Comparison of ENCODE assay signal across 16 cellular contexts in the genomic region with DNA sequence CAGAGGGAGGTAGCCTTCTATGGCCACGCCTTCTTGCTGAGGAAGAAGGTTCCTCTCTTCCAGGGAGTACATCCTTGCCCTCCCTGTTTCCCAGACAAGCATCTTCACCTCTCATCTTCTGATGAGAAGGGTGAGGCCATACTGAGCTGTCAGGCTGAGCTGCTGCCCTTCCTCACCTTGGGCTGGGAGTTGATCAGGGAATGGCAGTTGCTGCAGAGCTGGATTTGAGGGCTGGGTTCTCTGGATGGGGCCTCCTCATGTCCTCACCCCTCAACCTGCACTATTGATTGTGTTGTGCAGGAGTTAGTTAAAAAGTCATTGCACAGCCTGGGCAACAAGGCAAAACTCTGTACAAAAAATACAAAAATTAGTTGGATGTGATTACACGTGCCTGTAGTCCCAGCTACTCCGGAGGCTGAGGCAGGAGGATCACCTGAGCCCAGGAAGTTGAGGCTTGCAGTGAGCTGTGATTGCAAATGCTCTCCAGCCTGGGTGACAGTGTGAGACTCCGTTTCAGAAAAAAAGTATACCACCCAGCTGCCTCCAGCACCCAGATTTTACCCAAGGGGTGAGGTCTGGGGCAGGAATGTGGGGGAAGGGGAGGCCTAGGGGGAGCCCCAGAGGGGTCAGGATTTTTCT. TPM values are rescaled to one million over a fixed set of nuclear protein-coding genes. Genes with fewer than 3 reads are reported as not detected.
DNase-seq lines count a peak whose midpoint lies in the region; ATAC-seq lines count a peak whose summit lies in the region.
"Had no signal": no experiment of that assay in that cellular context is flagged by ENCODE, and none has a peak within 500 bp of the region (broad histone marks: within the 10 kb centered on the region; RNA-seq: fewer than 3 reads in every experiment).

No MANE protein-coding gene starts in this region.

- peaks cover 8% of the 10 kb centered on the region for H3K79me1 ChIP-seq in trophoblast cell (ENCODE audit: low read length)

- H2AFZ ChIP-seq in trophoblast cell (ENCODE audit: insufficient read depth, low read length, poor library complexity) (no peak overlapping the region), Karpas-422 (ENCODE audit: low read length) (no peak overlapping the region)

- no peak overlapping the region for H3K4ac ChIP-seq in trophoblast cell (ENCODE audit: low read depth, low read length)

- H3K14ac ChIP-seq in trophoblast cell (ENCODE audit: low read length), result no peak overlapping the region

- H3K9me3 ChIP-seq in trophoblast cell (ENCODE audit: insufficient read depth, low read depth, low read length), result peaks cover 3% of the 10 kb centered on the region
- no peaks in the 10 kb centered on the region for H3K9me3 ChIP-seq in Karpas-422 (ENCODE audit: low read length)
- H3K9me3 ChIP-seq: upper lobe of left lung had no signal

- ATAC-seq in HG03342 (IDR thresholded peaks at IDR 0.05; ENCODE audit: unreplicated experiment) (no peak), HG02642 (IDR thresholded peaks at IDR 0.05; ENCODE audit: poor library complexity, unreplicated experiment) (no peak)
- ATAC-seq: activated T-helper 17 cell treated with anti-CD3 and anti-CD28 coated beads, Interleukin-2, amount 50 U/mL, for 72 hours; T-cell had no signal

- no peak overlapping the region for H2BK12ac ChIP-seq in trophoblast cell (ENCODE audit: low read length)

- H3K27ac ChIP-seq in adipose tissue (ENCODE audit: low read depth, low read length) (peak overlapping the region; percentile 41), trophoblast cell (ENCODE audit: low read depth, low read length) (no peak overlapping the region), Karpas-422 (ENCODE audit: low read length) (no peak overlapping the region)

- no peak overlapping the region for H3K18ac ChIP-seq in trophoblast cell (ENCODE audit: low read length)

- no peak overlapping the region for H2BK5ac ChIP-seq in trophoblast cell (ENCODE audit: low read depth, low read length, poor library complexity)

- H3K9me2 ChIP-seq in Karpas-422 (replicated peaks; ENCODE audit: insufficient read depth, low read length), result no peaks in the 10 kb centered on the region

- peaks cover 5% of the 10 kb centered on the region for H3K79me2 ChIP-seq in trophoblast cell (ENCODE audit: control insufficient read depth, insufficient read depth, low read length, poor library complexity)
- H3K79me2 ChIP-seq in Karpas-422 (ENCODE audit: low read length), result no peaks in the 10 kb centered on the region

- H3K27me3 ChIP-seq in trophoblast cell (ENCODE audit: insufficient read depth, low read length), result no peaks in the 10 kb centered on the region
- H3K27me3 ChIP-seq in Karpas-422 (ENCODE audit: low read length), result no peaks in the 10 kb centered on the region
- H3K27me3 ChIP-seq: upper lobe of left lung had no signal

- no peak overlapping the region for H4K91ac ChIP-seq in trophoblast cell (ENCODE audit: low read depth, low read length)

- H3K4me3 ChIP-seq in iPS-11a (ENCODE audit: low read depth, low read length) (peak overlapping the region; percentile 55), trophoblast cell (ENCODE audit: low read depth, low read length) (peak overlapping the region; percentile 38), Karpas-422 (ENCODE audit: low read length) (no peak overlapping the region)

- no peak overlapping the region for H2AK5ac ChIP-seq in trophoblast cell (ENCODE audit: low read length)

- 54 to 79% (median 77%) methylated on average over 4 of the region's 4 CpGs for WGBS in adipose tissue, 3 donors
- no CpG with 5 or more reads among the region's 4 CpGs for WGBS in trophoblast cell (ENCODE audit: extremely low coverage, insufficient coverage, insufficient read length)

- H3K36me3 ChIP-seq in trophoblast cell (ENCODE audit: control insufficient read depth in 1 of 2, insufficient read depth in 2 of 2, low read length in 2 of 2) (peaks cover 1 to 2% of the 10 kb centered on the region in 2 experiments), Karpas-422 (ENCODE audit: insufficient read depth, low read length) (no peaks in the 10 kb centered on the region)

- H3K9ac ChIP-seq in trophoblast cell (ENCODE audit: low read length) (no peak overlapping the region), Karpas-422 (ENCODE audit: low read length) (no peak overlapping the region)

- H3K4me1 ChIP-seq in trophoblast cell (ENCODE audit: control insufficient read depth in 1 of 2, insufficient read depth in 2 of 2, low read length in 2 of 2) (peaks cover 7 to 21% of the 10 kb centered on the region in 2 experiments), Karpas-422 (ENCODE audit: low read length) (no peaks in the 10 kb centered on the region)

- H2BK120ac ChIP-seq in trophoblast cell (ENCODE audit: insufficient read depth, low read length, poor library complexity), result no peak overlapping the region

- H4K20me1 ChIP-seq in Karpas-422 (ENCODE audit: insufficient read depth, low read depth, low read length), result no peaks in the 10 kb centered on the region

- peak; percentile 15 for DNase-seq in EH (ENCODE audit: low read depth)
- peak in 1 of 2 donors; percentile 49 for DNase-seq in trophoblast cell
- DNase-seq in Karpas-422, result no peak
- no peak for DNase-seq in NCI-H146 treated with DMSO at 0.1 percent for 48 hours (lab: John Stamatoyannopoulos, UW; ENCODE audit: unreplicated experiment)
- DNase-seq: activated CD4-positive, alpha-beta T cell treated with anti-CD3 and anti-CD28 coated beads, Interleukin-2, amount 10 ng/mL, durations not matched to agents 24 days and 14 days; NCI-H146; T-cell had no signal

- no peak overlapping the region for H4K12ac ChIP-seq in trophoblast cell (ENCODE audit: low read depth, low read length)

- H3K4me2 ChIP-seq in trophoblast cell (ENCODE audit: low read length) (peak overlapping the region; percentile 89), Karpas-422 (ENCODE audit: low read depth, low read length, poor library complexity, severe bottlenecking) (no peak overlapping the region)

- no peak overlapping the region for H4K8ac ChIP-seq in trophoblast cell (ENCODE audit: low read depth, low read length)

- no peak overlapping the region for H3K23ac ChIP-seq in trophoblast cell (ENCODE audit: low read length)

RNA-seq across cellular contexts. Expression of a gene that starts 2.0 kb away (rescaled TPM):
- 10 to 100 TPM in 1 of 3 donors, 1 to 10 TPM in 2; 7.2 to 28.0 (median 7.4) TPM for polyA plus RNA-seq in adipose tissue
- 30.7 and 30.9 TPM in 2 replicates for polyA plus RNA-seq in trophoblast cell (2013)
- 7.3 and 10.9 TPM in 2 replicates for total RNA-seq in Karpas-422 (2014; rRNA removed; shearing (Covaris generic); ENCODE audit: low replicate concordance)

RNA-seq across cellular contexts. Expression of a gene that starts 14.0 kb away (rescaled TPM):
- 10 to 100 TPM in 2 of 3 donors, 1 to 10 TPM in 1; 8.4 to 19.9 (median 12.3) TPM for polyA plus RNA-seq in adipose tissue
- polyA plus RNA-seq in trophoblast cell (2013), result 3.7 and 4.3 TPM in 2 replicates
- total RNA-seq in Karpas-422 (2014; rRNA removed; shearing (Covaris generic); ENCODE audit: low replicate concordance), result 10.6 and 20.2 TPM in 2 replicates

RNA-seq across cellular contexts. Expression of a gene that starts 28.4 kb away (rescaled TPM):
- 10 to 100 TPM; 43.2 to 79.4 (median 45.4) TPM for polyA plus RNA-seq in adipose tissue
- polyA plus RNA-seq in trophoblast cell (2013), result 44.1 and 45.7 TPM in 2 replicates
- 77.8 and 78.6 TPM in 2 replicates for total RNA-seq in Karpas-422 (2014; rRNA removed; shearing (Covaris generic); ENCODE audit: low replicate concordance)

RNA-seq across cellular contexts. Expression of a gene that starts 33.6 kb away (rescaled TPM):
- 1 to 10 TPM; 2.1 to 9.8 (median 3.3) TPM for polyA plus RNA-seq in adipose tissue
- polyA plus RNA-seq in trophoblast cell (2013), result 0.05 and 0.07 TPM in 2 replicates
- total RNA-seq in Karpas-422 (2014; rRNA removed; shearing (Covaris generic); ENCODE audit: low replicate concordance), result 6.8 TPM in 1 of 2 replicates, not detected in the other
- total RNA-seq: activated CD4-positive, alpha-beta T cell treated with anti-CD3 and anti-CD28 coated beads, Interleukin-2, amount 10 ng/mL, durations not matched to agents 24 days and 14 days; activated T-helper 17 cell treated with anti-CD3 and anti-CD28 coated beads, Interleukin-2, amount 50 U/mL, for 72 hours; bronchial epithelial cell; G401 had no signal
- polyA plus RNA-seq: BJ had no signal

RNA-seq across cellular contexts. Expression of a gene that starts 35.8 kb away (rescaled TPM):
- 10 to 100 TPM in 1 of 3 donors, 1 to 10 TPM in 1, under 1 TPM in 1; 0.34 to 29.6 (median 2.8) TPM for polyA plus RNA-seq in adipose tissue
- polyA plus RNA-seq in trophoblast cell (2013), result 28.4 and 29.4 TPM in 2 replicates
- total RNA-seq in Karpas-422 (2014; rRNA removed; shearing (Covaris generic); ENCODE audit: low replicate concordance), result 0.18 and 1.5 TPM in 2 replicates
